In the genomic region with DNA sequence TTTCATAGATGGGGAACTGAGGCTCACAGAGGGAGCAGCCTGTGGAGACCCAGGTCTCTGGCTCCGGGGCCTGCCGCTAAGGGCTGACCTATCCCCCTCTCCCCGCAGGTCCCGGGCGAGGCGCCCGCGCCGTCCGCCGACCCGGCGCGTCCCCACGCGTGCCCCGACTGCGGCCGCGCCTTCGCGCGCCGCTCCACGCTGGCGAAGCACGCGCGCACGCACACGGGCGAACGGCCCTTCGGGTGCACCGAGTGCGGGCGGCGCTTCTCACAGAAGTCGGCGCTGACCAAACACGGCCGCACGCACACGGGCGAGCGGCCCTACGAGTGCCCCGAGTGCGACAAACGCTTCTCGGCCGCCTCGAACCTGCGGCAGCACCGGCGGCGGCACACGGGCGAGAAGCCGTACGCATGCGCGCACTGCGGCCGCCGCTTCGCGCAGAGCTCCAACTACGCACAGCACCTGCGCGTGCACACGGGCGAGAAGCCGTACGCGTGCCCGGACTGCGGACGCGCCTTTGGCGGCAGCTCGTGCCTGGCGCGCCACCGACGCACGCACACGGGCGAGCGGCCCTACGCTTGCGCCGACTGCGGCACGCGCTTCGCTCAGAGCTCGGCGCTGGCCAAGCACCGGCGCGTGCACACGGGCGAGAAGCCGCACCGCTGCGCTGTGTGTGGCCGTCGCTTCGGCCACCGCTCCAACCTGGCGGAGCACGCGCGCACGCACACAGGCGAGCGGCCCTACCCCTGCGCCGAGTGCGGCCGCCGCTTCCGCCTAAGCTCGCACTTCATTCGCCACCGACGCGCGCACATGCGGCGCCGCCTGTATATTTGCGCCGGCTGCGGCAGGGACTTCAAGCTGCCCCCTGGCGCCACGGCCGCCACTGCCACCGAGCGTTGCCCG, we compare ENCODE assay signal across 8 cellular contexts. TPM values are rescaled to one million over a fixed set of nuclear protein-coding genes. Genes with fewer than 3 reads are reported as not detected.
DNase-seq lines count a peak whose midpoint lies in the region; ATAC-seq and TF ChIP-seq lines count a peak whose summit lies in the region.

No MANE protein-coding gene starts in this region.

- H3K4me1 Mint-ChIP-seq in central memory CD8-positive, alpha-beta T cell: peaks cover 26% of the 10 kb centered on the region

- peak; percentile 96 for DNase-seq in GM13977 (ENCODE audit: low spot score)
- DNase-seq in NCI-H2029 treated with DMSO at 0.1 percent for 48 hours (lab: John Stamatoyannopoulos, UW): peak; percentile 58
- peak; percentile 72 to 84 for DNase-seq in central memory CD8-positive, alpha-beta T cell (ENCODE audit: low spot score in 2 of 2)
- DNase-seq in kidney epithelial cell (ENCODE audit: low read depth): peak; percentile 60
- peak; percentile 91 for DNase-seq in stimulated activated CD4-positive, alpha-beta T cell treated with anti-CD3 and anti-CD28 coated beads, Interleukin-15, amount 100 ng/mL, for 24 hours
- no peak for DNase-seq in OCI-M2 (lab: John Stamatoyannopoulos, UW; ENCODE audit: unreplicated experiment)

- H3K4me3 ChIP-seq in kidney epithelial cell (ENCODE audit: low read depth, low read length): peak overlapping the region; percentile 45

- H3K9me3 Mint-ChIP-seq in central memory CD8-positive, alpha-beta T cell: no peaks in the 10 kb centered on the region

- H3K27ac Mint-ChIP-seq in central memory CD8-positive, alpha-beta T cell (ENCODE audit: low read depth): peak overlapping the region; percentile 70

- no peaks in the 10 kb centered on the region for H3K36me3 ChIP-seq in kidney epithelial cell (ENCODE audit: control insufficient read depth, insufficient read depth, low read length)

- no peaks in the 10 kb centered on the region for H3K27me3 Mint-ChIP-seq in central memory CD8-positive, alpha-beta T cell

- peak overlapping the region; percentile 72 for H3K4me3 Mint-ChIP-seq in central memory CD8-positive, alpha-beta T cell

- peak; percentile 86 for ATAC-seq in HG02798 (IDR thresholded peaks at IDR 0.05; ENCODE audit: poor library complexity, unreplicated experiment)
- ATAC-seq in activated CD4-positive, CD25-positive, alpha-beta regulatory T cell treated with anti-CD3 and anti-CD28 coated beads, Interleukin-2, amount 50 U/mL, for 24 hours: peak; percentile 92 to 93
- peak; percentile 88 for ATAC-seq in central memory CD8-positive, alpha-beta T cell (replicated peaks; ENCODE audit: extremely low read depth, poor library complexity, severe bottlenecking)

- peak; percentile 38 for TF ChIP-seq CTCF in GM13977 (IDR thresholded peaks at IDR 0.05; ENCODE audit: extremely low read depth, insufficient read depth, missing control alignments)
- TF ChIP-seq CTCF in kidney epithelial cell (IDR thresholded peaks at IDR 0.05; ENCODE audit: insufficient read depth, low read length, poor library complexity, severe bottlenecking): peak; percentile 11

- H3K27me3 ChIP-seq in kidney epithelial cell (ENCODE audit: control insufficient read depth, insufficient read depth, low read length): no peaks in the 10 kb centered on the region

- in situ Hi-C loops in GM13977 (cut with MboI; ENCODE audit: low pct_unique_long_range_greater_than_20kb, low sequenced_read_pairs, unreplicated experiment): loop anchor here (25.0 kb wide), 1 partner anchor 305 kb away; a partner anchor contains a TSS

- peaks cover 9% of the 10 kb centered on the region for H3K36me3 Mint-ChIP-seq in central memory CD8-positive, alpha-beta T cell (ENCODE audit: insufficient read depth)

RNA-seq across cellular contexts. Expression of a gene that starts 10.3 kb away (rescaled TPM):
- 10.3 and 16.7 TPM in 2 replicates for total RNA-seq in kidney epithelial cell

RNA-seq across cellular contexts. Expression of a gene that starts 12.1 kb away (rescaled TPM):
- total RNA-seq in kidney epithelial cell: 42.1 and 50.5 TPM in 2 replicates

RNA-seq across cellular contexts. Expression of a gene that starts 22.5 kb away (rescaled TPM):
- total RNA-seq in kidney epithelial cell: 24.4 and 27.4 TPM in 2 replicates

RNA-seq across cellular contexts. Expression of a gene that starts 28.0 kb away (rescaled TPM):
- total RNA-seq in kidney epithelial cell: 45.2 and 51.3 TPM in 2 replicates

RNA-seq across cellular contexts. Expression of a gene that starts 35.3 kb away (rescaled TPM):
- 0.38 and 0.62 TPM in 2 replicates for total RNA-seq in kidney epithelial cell
